ENCODE assay signal across 1 cellular context in the genomic region with DNA sequence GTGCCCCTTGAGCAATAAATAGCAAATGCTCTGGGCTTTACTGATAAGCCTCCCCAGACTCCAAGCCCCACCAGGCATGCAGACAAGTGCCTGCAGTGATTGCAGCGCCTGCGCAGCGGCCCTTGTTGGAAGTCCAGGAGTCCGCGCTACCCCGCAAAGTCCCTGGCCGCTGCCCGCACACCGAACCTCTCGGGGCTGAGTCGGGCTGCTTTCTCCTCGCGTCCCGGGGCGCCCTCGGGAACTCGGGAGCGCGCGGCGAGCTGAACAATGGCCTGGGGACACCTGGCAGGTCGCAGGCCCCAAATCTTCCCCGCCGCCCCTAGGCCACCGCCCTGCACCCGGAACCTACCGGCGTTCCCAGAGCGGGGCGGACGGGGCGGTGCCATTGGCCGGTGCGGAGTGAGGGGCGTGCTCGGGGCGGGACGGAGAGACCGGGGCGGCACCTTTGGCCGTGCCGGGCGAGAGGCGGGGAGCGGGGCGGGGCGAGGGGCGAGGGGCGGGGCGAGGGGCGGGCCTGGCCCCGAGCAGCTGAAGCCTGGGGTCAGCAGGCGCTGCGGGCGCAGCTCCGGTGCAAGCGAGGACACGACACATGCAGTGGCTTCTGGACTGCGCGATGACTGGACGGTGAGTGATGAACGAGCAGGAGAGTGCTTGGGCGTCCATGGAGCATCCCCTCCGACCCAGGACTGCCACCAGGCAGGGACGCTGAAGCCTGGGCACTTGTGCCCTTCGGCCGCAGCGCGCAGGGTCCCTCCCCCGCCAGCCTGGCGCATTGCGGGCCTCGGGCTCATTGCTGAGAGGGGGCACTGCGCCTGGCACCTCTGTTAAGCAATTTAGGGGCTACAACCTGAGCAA.
A peak's percentile ranks its signal among the peaks of the same experiment; 100 is the strongest.
TF ChIP-seq lines count a peak whose summit lies in the region.

A gene with protein sequence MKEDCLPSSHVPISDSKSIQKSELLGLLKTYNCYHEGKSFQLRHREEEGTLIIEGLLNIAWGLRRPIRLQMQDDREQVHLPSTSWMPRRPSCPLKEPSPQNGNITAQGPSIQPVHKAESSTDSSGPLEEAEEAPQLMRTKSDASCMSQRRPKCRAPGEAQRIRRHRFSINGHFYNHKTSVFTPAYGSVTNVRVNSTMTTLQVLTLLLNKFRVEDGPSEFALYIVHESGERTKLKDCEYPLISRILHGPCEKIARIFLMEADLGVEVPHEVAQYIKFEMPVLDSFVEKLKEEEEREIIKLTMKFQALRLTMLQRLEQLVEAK (plus strand): TSS at position 560 of the 855 bp plus-strand sequence. CDS start 10,401 bp downstream, outside the sequence.

TF ChIP-seq in HepG2, 621 proteins besides CTCF, POLR2A, EP300 and RAD21 (continued from another document and continues in another):
- no peak for TF ChIP-seq SIN3B (IDR thresholded peaks at IDR 0.05; ENCODE audit: low read length)
- TF ChIP-seq GABPB1 (CRISPR knock-in tag; IDR thresholded peaks at IDR 0.05) = peak; percentile 82
- TF ChIP-seq TP53 (CRISPR knock-in tag; conservative IDR thresholded peaks at IDR 0.05) = no peak
- no peak for TF ChIP-seq ZNF549 (CRISPR knock-in tag; IDR thresholded peaks at IDR 0.05)
- TF ChIP-seq, protein P1, sequence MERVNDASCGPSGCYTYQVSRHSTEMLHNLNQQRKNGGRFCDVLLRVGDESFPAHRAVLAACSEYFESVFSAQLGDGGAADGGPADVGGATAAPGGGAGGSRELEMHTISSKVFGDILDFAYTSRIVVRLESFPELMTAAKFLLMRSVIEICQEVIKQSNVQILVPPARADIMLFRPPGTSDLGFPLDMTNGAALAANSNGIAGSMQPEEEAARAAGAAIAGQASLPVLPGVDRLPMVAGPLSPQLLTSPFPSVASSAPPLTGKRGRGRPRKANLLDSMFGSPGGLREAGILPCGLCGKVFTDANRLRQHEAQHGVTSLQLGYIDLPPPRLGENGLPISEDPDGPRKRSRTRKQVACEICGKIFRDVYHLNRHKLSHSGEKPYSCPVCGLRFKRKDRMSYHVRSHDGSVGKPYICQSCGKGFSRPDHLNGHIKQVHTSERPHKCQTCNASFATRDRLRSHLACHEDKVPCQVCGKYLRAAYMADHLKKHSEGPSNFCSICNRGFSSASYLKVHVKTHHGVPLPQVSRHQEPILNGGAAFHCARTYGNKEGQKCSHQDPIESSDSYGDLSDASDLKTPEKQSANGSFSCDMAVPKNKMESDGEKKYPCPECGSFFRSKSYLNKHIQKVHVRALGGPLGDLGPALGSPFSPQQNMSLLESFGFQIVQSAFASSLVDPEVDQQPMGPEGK (CRISPR knock-in tag; IDR thresholded peaks at IDR 0.05) = peak; percentile 19; the same call in 1 of the 2 replicates
- TF ChIP-seq GATA4 (IDR thresholded peaks at IDR 0.05; ENCODE audit: borderline replicate concordance, low read depth) = peak; percentile 35; the same call in 1 of the 2 replicates
- no peak for TF ChIP-seq KDM1A (CRISPR knock-in tag; IDR thresholded peaks at IDR 0.05)
- TF ChIP-seq SP4 (CRISPR knock-in tag; IDR thresholded peaks at IDR 0.05) = peak; percentile 92
- peak; percentile 42; the same call in 1 of the 2 replicates for TF ChIP-seq HES4 (CRISPR knock-in tag; IDR thresholded peaks at IDR 0.05; ENCODE audit: borderline replicate concordance)
- TF ChIP-seq ZNF263 (CRISPR knock-in tag; IDR thresholded peaks at IDR 0.05) = 0 out of 2 replicates have a peak, but pooled peaks have one; percentile 6
- no peak for TF ChIP-seq SAFB2 (CRISPR knock-in tag; IDR thresholded peaks at IDR 0.05; ENCODE audit: borderline replicate concordance, low read depth)
- peak; percentile 66 for TF ChIP-seq NFYB (CRISPR knock-in tag; IDR thresholded peaks at IDR 0.05)
- TF ChIP-seq KDM3A (CRISPR knock-in tag; IDR thresholded peaks at IDR 0.05; ENCODE audit: low read depth) = 0 out of 2 replicates have a peak, but pooled peaks have one; percentile 8
- 0 out of 2 replicates have a peak, but pooled peaks have one; percentile 26 for TF ChIP-seq FOSL1 (CRISPR knock-in tag; IDR thresholded peaks at IDR 0.05; ENCODE audit: borderline replicate concordance)
- TF ChIP-seq NFKBIZ (CRISPR knock-in tag; IDR thresholded peaks at IDR 0.05) = 0 out of 2 replicates have a peak, but pooled peaks have one; percentile 42
- TF ChIP-seq, protein P2, sequence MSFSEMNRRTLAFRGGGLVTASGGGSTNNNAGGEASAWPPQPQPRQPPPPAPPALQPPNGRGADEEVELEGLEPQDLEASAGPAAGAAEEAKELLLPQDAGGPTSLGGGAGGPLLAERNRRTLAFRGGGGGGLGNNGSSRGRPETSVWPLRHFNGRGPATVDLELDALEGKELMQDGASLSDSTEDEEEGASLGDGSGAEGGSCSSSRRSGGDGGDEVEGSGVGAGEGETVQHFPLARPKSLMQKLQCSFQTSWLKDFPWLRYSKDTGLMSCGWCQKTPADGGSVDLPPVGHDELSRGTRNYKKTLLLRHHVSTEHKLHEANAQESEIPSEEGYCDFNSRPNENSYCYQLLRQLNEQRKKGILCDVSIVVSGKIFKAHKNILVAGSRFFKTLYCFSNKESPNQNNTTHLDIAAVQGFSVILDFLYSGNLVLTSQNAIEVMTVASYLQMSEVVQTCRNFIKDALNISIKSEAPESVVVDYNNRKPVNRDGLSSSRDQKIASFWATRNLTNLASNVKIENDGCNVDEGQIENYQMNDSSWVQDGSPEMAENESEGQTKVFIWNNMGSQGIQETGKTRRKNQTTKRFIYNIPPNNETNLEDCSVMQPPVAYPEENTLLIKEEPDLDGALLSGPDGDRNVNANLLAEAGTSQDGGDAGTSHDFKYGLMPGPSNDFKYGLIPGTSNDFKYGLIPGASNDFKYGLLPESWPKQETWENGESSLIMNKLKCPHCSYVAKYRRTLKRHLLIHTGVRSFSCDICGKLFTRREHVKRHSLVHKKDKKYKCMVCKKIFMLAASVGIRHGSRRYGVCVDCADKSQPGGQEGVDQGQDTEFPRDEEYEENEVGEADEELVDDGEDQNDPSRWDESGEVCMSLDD (CRISPR knock-in tag; IDR thresholded peaks at IDR 0.05; ENCODE audit: borderline replicate concordance) = peak; percentile 64; the same call in 1 of the 2 replicates
- TF ChIP-seq, protein P3, sequence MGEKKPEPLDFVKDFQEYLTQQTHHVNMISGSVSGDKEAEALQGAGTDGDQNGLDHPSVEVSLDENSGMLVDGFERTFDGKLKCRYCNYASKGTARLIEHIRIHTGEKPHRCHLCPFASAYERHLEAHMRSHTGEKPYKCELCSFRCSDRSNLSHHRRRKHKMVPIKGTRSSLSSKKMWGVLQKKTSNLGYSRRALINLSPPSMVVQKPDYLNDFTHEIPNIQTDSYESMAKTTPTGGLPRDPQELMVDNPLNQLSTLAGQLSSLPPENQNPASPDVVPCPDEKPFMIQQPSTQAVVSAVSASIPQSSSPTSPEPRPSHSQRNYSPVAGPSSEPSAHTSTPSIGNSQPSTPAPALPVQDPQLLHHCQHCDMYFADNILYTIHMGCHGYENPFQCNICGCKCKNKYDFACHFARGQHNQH (CRISPR knock-in tag; IDR thresholded peaks at IDR 0.05) = peak; percentile 63; the same call in 1 of the 2 replicates
- TF ChIP-seq, protein P4, sequence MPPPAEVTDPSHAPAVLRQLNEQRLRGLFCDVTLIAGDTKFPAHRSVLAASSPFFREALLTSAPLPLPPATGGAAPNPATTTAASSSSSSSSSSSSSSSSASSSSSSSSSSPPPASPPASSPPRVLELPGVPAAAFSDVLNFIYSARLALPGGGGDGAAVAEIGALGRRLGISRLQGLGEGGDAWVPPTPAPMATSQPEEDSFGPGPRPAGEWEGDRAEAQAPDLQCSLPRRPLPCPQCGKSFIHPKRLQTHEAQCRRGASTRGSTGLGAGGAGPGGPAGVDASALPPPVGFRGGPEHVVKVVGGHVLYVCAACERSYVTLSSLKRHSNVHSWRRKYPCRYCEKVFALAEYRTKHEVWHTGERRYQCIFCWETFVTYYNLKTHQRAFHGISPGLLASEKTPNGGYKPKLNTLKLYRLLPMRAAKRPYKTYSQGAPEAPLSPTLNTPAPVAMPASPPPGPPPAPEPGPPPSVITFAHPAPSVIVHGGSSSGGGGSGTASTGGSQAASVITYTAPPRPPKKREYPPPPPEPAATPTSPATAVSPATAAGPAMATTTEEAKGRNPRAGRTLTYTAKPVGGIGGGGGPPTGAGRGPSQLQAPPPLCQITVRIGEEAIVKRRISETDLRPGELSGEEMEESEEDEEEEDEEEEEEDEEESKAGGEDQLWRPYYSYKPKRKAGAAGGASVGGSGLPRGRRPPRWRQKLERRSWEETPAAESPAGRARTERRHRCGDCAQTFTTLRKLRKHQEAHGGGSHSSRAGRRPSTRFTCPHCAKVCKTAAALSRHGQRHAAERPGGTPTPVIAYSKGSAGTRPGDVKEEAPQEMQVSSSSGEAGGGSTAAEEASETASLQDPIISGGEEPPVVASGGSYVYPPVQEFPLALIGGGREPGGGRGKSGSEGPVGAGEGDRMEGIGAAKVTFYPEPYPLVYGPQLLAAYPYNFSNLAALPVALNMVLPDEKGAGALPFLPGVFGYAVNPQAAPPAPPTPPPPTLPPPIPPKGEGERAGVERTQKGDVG (CRISPR knock-in tag; IDR thresholded peaks at IDR 0.05; ENCODE audit: borderline replicate concordance) = 0 out of 2 replicates have a peak, but pooled peaks have one; percentile 42
- TF ChIP-seq, protein P5, sequence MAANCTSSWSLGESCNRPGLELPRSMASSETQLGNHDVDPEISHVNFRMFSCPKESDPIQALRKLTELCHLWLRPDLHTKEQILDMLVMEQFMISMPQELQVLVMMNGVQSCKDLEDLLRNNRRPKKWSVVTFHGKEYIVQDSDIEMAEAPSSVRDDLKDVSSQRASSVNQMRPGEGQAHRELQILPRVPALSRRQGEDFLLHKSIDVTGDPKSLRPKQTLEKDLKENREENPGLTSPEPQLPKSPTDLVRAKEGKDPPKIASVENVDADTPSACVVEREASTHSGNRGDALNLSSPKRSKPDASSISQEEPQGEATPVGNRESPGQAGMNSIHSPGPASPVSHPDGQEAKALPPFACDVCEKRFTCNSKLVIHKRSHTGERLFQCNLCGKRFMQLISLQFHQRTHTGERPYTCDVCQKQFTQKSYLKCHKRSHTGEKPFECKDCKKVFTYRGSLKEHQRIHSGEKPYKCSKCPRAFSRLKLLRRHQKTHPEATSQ (CRISPR knock-in tag; IDR thresholded peaks at IDR 0.05; ENCODE audit: borderline replicate concordance) = no peak
- TF ChIP-seq DR1 (CRISPR knock-in tag; IDR thresholded peaks at IDR 0.05) = peak; percentile 62
- TF ChIP-seq, protein P6, sequence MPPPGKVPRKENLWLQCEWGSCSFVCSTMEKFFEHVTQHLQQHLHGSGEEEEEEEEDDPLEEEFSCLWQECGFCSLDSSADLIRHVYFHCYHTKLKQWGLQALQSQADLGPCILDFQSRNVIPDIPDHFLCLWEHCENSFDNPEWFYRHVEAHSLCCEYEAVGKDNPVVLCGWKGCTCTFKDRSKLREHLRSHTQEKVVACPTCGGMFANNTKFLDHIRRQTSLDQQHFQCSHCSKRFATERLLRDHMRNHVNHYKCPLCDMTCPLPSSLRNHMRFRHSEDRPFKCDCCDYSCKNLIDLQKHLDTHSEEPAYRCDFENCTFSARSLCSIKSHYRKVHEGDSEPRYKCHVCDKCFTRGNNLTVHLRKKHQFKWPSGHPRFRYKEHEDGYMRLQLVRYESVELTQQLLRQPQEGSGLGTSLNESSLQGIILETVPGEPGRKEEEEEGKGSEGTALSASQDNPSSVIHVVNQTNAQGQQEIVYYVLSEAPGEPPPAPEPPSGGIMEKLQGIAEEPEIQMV (CRISPR knock-in tag; IDR thresholded peaks at IDR 0.05; ENCODE audit: low read depth) = peak; percentile 48; the same call in 1 of the 2 replicates
- 0 out of 2 replicates have a peak, but pooled peaks have one; percentile 17 for TF ChIP-seq SOX13 (IDR thresholded peaks at IDR 0.05)
- no peak; a peak in 1 of 4 replicates for TF ChIP-seq SOX13 (CRISPR knock-in tag; conservative IDR thresholded peaks at IDR 0.05 in 1 of 2, IDR thresholded peaks at IDR 0.05 in 1 of 2)
- TF ChIP-seq, protein P7, sequence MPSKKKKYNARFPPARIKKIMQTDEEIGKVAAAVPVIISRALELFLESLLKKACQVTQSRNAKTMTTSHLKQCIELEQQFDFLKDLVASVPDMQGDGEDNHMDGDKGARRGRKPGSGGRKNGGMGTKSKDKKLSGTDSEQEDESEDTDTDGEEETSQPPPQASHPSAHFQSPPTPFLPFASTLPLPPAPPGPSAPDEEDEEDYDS (CRISPR knock-in tag; IDR thresholded peaks at IDR 0.05) = peak; percentile 56; the same call in 1 of the 2 replicates
- TF ChIP-seq, protein P8, sequence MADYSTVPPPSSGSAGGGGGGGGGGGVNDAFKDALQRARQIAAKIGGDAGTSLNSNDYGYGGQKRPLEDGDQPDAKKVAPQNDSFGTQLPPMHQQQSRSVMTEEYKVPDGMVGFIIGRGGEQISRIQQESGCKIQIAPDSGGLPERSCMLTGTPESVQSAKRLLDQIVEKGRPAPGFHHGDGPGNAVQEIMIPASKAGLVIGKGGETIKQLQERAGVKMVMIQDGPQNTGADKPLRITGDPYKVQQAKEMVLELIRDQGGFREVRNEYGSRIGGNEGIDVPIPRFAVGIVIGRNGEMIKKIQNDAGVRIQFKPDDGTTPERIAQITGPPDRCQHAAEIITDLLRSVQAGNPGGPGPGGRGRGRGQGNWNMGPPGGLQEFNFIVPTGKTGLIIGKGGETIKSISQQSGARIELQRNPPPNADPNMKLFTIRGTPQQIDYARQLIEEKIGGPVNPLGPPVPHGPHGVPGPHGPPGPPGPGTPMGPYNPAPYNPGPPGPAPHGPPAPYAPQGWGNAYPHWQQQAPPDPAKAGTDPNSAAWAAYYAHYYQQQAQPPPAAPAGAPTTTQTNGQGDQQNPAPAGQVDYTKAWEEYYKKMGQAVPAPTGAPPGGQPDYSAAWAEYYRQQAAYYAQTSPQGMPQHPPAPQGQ (CRISPR knock-in tag; IDR thresholded peaks at IDR 0.05; ENCODE audit: borderline replicate concordance) = no peak
- TF ChIP-seq SNAI1 (CRISPR knock-in tag; IDR thresholded peaks at IDR 0.05; ENCODE audit: borderline replicate concordance) = 0 out of 2 replicates have a peak, but pooled peaks have one; percentile 53
- peak; percentile 55; the same call in 1 of the 2 replicates for TF ChIP-seq KMT2B (CRISPR knock-in tag; IDR thresholded peaks at IDR 0.05)
- TF ChIP-seq, protein P9, sequence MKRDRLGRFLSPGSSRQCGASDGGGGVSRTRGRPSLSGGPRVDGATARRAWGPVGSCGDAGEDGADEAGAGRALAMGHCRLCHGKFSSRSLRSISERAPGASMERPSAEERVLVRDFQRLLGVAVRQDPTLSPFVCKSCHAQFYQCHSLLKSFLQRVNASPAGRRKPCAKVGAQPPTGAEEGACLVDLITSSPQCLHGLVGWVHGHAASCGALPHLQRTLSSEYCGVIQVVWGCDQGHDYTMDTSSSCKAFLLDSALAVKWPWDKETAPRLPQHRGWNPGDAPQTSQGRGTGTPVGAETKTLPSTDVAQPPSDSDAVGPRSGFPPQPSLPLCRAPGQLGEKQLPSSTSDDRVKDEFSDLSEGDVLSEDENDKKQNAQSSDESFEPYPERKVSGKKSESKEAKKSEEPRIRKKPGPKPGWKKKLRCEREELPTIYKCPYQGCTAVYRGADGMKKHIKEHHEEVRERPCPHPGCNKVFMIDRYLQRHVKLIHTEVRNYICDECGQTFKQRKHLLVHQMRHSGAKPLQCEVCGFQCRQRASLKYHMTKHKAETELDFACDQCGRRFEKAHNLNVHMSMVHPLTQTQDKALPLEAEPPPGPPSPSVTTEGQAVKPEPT (CRISPR knock-in tag; IDR thresholded peaks at IDR 0.05; ENCODE audit: low read depth) = peak; percentile 76; the same call in 1 of the 2 replicates
- 0 out of 2 replicates have a peak, but pooled peaks have one; percentile 61 for TF ChIP-seq SMAD3 (CRISPR knock-in tag; IDR thresholded peaks at IDR 0.05)
- TF ChIP-seq POLR2AphosphoS5 (IDR thresholded peaks at IDR 0.05; ENCODE audit: low read depth, low read length) = peak; percentile 83
- peak; percentile 89 for TF ChIP-seq HNRNPL (IDR thresholded peaks at IDR 0.05; ENCODE audit: low read depth, low read length)
- no peak; the same call in none of the 2 replicates for TF ChIP-seq ZNF451 (CRISPR knock-in tag; IDR thresholded peaks at IDR 0.05)
- TF ChIP-seq ZIK1 (CRISPR knock-in tag; IDR thresholded peaks at IDR 0.05; ENCODE audit: borderline replicate concordance, low read depth) = peak; percentile 53; the same call in 1 of the 2 replicates
- TF ChIP-seq KDM5B (CRISPR knock-in tag; IDR thresholded peaks at IDR 0.05; ENCODE audit: borderline replicate concordance) = peak; percentile 49; the same call in 1 of the 2 replicates
